In genomic region chr19:48636859-48637448, GRCh38 we compare ENCODE assay signal across 7 cellular contexts. TPM values are rescaled to one million over a fixed set of nuclear protein-coding genes. Genes with fewer than 3 reads are reported as not detected.
DNase-seq lines count a peak whose midpoint lies in the region; ATAC-seq and TF ChIP-seq lines count a peak whose summit lies in the region.

Gene DBP (minus strand): TSS chr19:48637379. CDS start chr19:48636994, 385 bp downstream.

- H3K4me1 ChIP-seq in HUES6 (ENCODE audit: control insufficient read depth, insufficient read depth, low read length) (peaks cover 54% of the 10 kb centered on the region), psoas muscle (peaks cover 37% of the 10 kb centered on the region)

- peak within 1 kb of the TSS; percentile 62 for H3K9ac ChIP-seq in HUES6 (ENCODE audit: low read length)

- TF ChIP-seq CTCF in psoas muscle (IDR thresholded peaks at IDR 0.05), result no peak

- H3K9me3 ChIP-seq in HUES6 (ENCODE audit: control insufficient read depth, insufficient read depth, low read depth, low read length) (no peaks in the 10 kb centered on the region), psoas muscle (no peaks in the 10 kb centered on the region)

- peak; percentile 26 for DNase-seq in activated CD4-positive, alpha-beta T cell treated with anti-CD3 and anti-CD28 coated beads, Interleukin-2, amount 50 U/mL, for 1 hour
- DNase-seq in Right ventricle myocardium superior, result peak; percentile 76
- DNase-seq in psoas muscle, result peak in 1 of 2 donors; percentile 83
- no peak for DNase-seq in DMS79 treated with DMSO at 0.1 percent for 48 hours (lab: John Stamatoyannopoulos, UW)
- no peak for DNase-seq in NK-92 treated with Interleukin-12 subunit alpha and Interleukin-12 subunit beta, amount 100 ng/mL, for 24 hours (lab: John Stamatoyannopoulos, UW)

- 0 to 1% (median 0%) methylated on average over 36 to 40 of the region's 40 CpGs for WGBS in psoas muscle, 3 donors

- intact Hi-C loops in Right ventricle myocardium superior (cut with DNase I), result no loop called here
- intact Hi-C loops in psoas muscle (cut with DNase I), result loop anchor here in 1 of 2 donors (10.0 kb wide), 1 partner anchor 328 kb away; the partner anchor contains the start of gene FTL

- peak within 1 kb of the TSS; percentile 76 for H3K27ac ChIP-seq in HUES6 (ENCODE audit: low read depth, low read length)
- peak within 1 kb of the TSS; percentile 97 for H3K27ac ChIP-seq in psoas muscle

- H3K27me3 ChIP-seq in HUES6 (ENCODE audit: control insufficient read depth, insufficient read depth, low read length), result peaks cover 21% of the 10 kb centered on the region
- H3K27me3 ChIP-seq in psoas muscle (ENCODE audit: insufficient read depth in 3 of 3, low read length in 2 of 3), result no peaks in the 10 kb centered on the region

- H3K4me3 ChIP-seq in GM08714 (ENCODE audit: low read length) (peak within 1 kb of the TSS; percentile 69), HUES6 (ENCODE audit: low read depth, low read length) (peak within 1 kb of the TSS; percentile 68), psoas muscle (peak within 1 kb of the TSS; percentile 87)

- H3K36me3 ChIP-seq in HUES6 (ENCODE audit: control insufficient read depth, insufficient read depth, low read length) (no peaks in the 10 kb centered on the region), psoas muscle (ENCODE audit: insufficient read depth in 1 of 2, low read depth in 1 of 2) (no peaks in the 10 kb centered on the region)

- ATAC-seq in Right ventricle myocardium superior (ENCODE audit: poor library complexity) (peak; percentile 6), psoas muscle (peak; percentile 8 to 36 (median 18))

RNA-seq across cellular contexts. Expression of gene DBP, which starts in this region (rescaled TPM):
- total RNA-seq in Right ventricle myocardium superior (14.5 TPM), psoas muscle (10 to 100 TPM in 1 of 4 donors, 1 to 10 TPM in 3; 3.6 to 14.5 (median 6.5) TPM)
- 1 to 10 TPM; 2.8 to 7.0 (median 3.2) TPM for polyA plus RNA-seq in psoas muscle

Comparison
In these comparisons a context has a peak if more than half of its experiments do, and no peak if none do; other contexts are left out.
1. DNase-seq: peak in activated CD4-positive, alpha-beta T cell treated with anti-CD3 and anti-CD28 coated beads, Interleukin-2, amount 50 U/mL, for 1 hour (single experiment) and Right ventricle myocardium superior (single experiment); none in DMS79 treated with DMSO at 0.1 percent for 48 hours (single experiment) and NK-92 treated with Interleukin-12 subunit alpha and Interleukin-12 subunit beta, amount 100 ng/mL, for 24 hours (single experiment).
2. Peak in every context shown above with its lines, with median percentiles within 50 percentile points of each other: H3K4me3 ChIP-seq.